ENCODE assay signal across 18 cellular contexts in the genomic region with DNA sequence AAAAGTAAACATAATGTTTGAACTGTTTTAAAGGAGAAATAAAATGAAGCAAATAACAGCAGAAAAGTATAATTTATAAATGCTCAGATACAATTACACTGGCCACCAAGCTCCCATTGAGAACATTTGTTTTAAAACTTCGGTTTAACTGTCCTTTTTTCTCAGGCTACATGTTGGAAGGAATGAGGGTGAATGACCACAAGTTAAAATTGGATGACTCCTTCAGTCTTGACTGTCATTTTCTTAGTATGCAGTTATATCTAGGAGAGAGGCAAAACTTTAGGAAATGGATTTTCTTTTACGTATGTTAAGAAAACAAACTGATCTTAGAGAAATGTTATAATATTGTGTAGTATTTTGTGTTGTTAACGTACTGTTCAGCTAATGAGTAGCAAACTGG. TPM values are rescaled to one million over a fixed set of nuclear protein-coding genes. Genes with fewer than 3 reads are reported as not detected.
A peak's percentile ranks its signal among the peaks of the same experiment; 100 is the strongest.
DNase-seq lines count a peak whose midpoint lies in the region; ATAC-seq and TF ChIP-seq lines count a peak whose summit lies in the region.
"Had no signal": no experiment of that assay in that cellular context is flagged by ENCODE, and none has a peak within 500 bp of the region (broad histone marks: within the 10 kb centered on the region; RNA-seq: fewer than 3 reads in every experiment).

No MANE protein-coding gene starts in this region.

- H3K9ac ChIP-seq in HUES48 (ENCODE audit: low read depth, low read length) (no peak overlapping the region), SU-DHL-6 (ENCODE audit: low read length) (no peak overlapping the region)

- DNase-seq in endothelial cell (ENCODE audit: low spot score) (no peak), neural crest cell (ENCODE audit: low read depth, low spot score) (no peak), NCI-H82 treated with DMSO at 0.1 percent for 48 hours (lab: John Stamatoyannopoulos, UW; ENCODE audit: unreplicated experiment) (no peak), hippocampal formation (lab: John Stamatoyannopoulos, UW) (no peak)
- DNase-seq in activated CD8-positive, alpha-beta memory T cell treated with anti-CD3 and anti-CD28 coated beads for 24 hours = no peak
- DNase-seq: activated CD4-positive, alpha-beta T cell treated with anti-CD3 and anti-CD28 coated beads for 1 hour; naive thymus-derived CD8-positive, alpha-beta T cell; NCI-H1105 treated with DMSO at 0.1 percent for 48 hours; NCI-H2081 treated with DMSO at 0.1 percent for 48 hours; NCI-H510A; RPMI8226; stimulated activated CD4-positive, alpha-beta T cell treated with anti-CD3 and anti-CD28 coated beads, Interleukin-12 subunit alpha, Interleukin-12 subunit beta, amount 100 ng/mL, for 4 hours; stimulated activated CD8-positive, alpha-beta memory T cell treated with anti-CD3 and anti-CD28 coated beads, Interleukin-4, amount 100 ng/mL, for 48 hours; T1000 had no signal

- H3K27ac ChIP-seq in HUES48 (ENCODE audit: low read depth, low read length) = no peak overlapping the region
- H3K27ac ChIP-seq in SU-DHL-6 (ENCODE audit: low read depth, low read length) = no peak overlapping the region

- no peak for ATAC-seq in stimulated activated memory B cell treated with anti-CD40 and anti-IgM and Interleukin-4, amounts not matched to agents 10 μg/mL and 1 μg/mL and 100 μg/mL, for 72 hours
- ATAC-seq: naive thymus-derived CD8-positive, alpha-beta T cell had no signal

- H3F3A ChIP-seq in SU-DHL-6 (ENCODE audit: insufficient read depth) = no peaks in the 10 kb centered on the region

- no peaks in the 10 kb centered on the region for H3K9me2 ChIP-seq in SU-DHL-6 (replicated peaks; ENCODE audit: insufficient read depth, low read length)

- peaks cover 31% of the 10 kb centered on the region for H3K4me1 Mint-ChIP-seq in endothelial cell (ENCODE audit: unreplicated experiment)
- peaks cover 56% of the 10 kb centered on the region for H3K4me1 Mint-ChIP-seq in neural crest cell
- peaks cover 22% of the 10 kb centered on the region for H3K4me1 Mint-ChIP-seq in stimulated activated memory B cell treated with anti-CD40 and anti-IgM and Interleukin-4, amounts not matched to agents 10 μg/mL and 1 μg/mL and 100 μg/mL, for 72 hours

- H3K27me3 Mint-ChIP-seq in endothelial cell (ENCODE audit: unreplicated experiment) (peaks cover 7% of the 10 kb centered on the region), neural crest cell (ENCODE audit: low read depth) (no peaks in the 10 kb centered on the region)
- H3K27me3 Mint-ChIP-seq in stimulated activated memory B cell treated with anti-CD40 and anti-IgM and Interleukin-4, amounts not matched to agents 10 μg/mL and 1 μg/mL and 100 μg/mL, for 72 hours = no peaks in the 10 kb centered on the region
- H3K27me3 Mint-ChIP-seq: memory B cell; naive thymus-derived CD8-positive, alpha-beta T cell had no signal

- no peak for TF ChIP-seq CTCF in SU-DHL-6 (IDR thresholded peaks at IDR 0.05; ENCODE audit: insufficient read depth, low read length, poor library complexity, severe bottlenecking)
- no peak for TF ChIP-seq CTCF in endothelial cell (IDR thresholded peaks at IDR 0.05; ENCODE audit: unreplicated experiment)
- TF ChIP-seq CTCF in neural crest cell (conservative IDR thresholded peaks at IDR 0.05) = no peak

- H4K20me1 ChIP-seq in SU-DHL-6 (ENCODE audit: low read depth, low read length) = peaks cover 11% of the 10 kb centered on the region; the same call in 1 of the 2 replicates

- H3K4me3 ChIP-seq in HUES48 (ENCODE audit: low read depth, low read length) = peak overlapping the region; percentile 58
- no peak overlapping the region for H3K4me3 ChIP-seq in SU-DHL-6 (ENCODE audit: insufficient read depth, low read length, poor library complexity, severe bottlenecking)

- H3K27ac Mint-ChIP-seq in endothelial cell (ENCODE audit: unreplicated experiment) (peak overlapping the region; percentile 2), neural crest cell (ENCODE audit: unreplicated experiment) (no peak overlapping the region)
- no peak overlapping the region for H3K27ac Mint-ChIP-seq in stimulated activated memory B cell treated with anti-CD40 and anti-IgM and Interleukin-4, amounts not matched to agents 10 μg/mL and 1 μg/mL and 100 μg/mL, for 72 hours
- H3K27ac Mint-ChIP-seq: memory B cell had no signal

- H3K9me3 Mint-ChIP-seq in endothelial cell (ENCODE audit: unreplicated experiment) (no peaks in the 10 kb centered on the region), neural crest cell (no peaks in the 10 kb centered on the region)
- no peaks in the 10 kb centered on the region for H3K9me3 Mint-ChIP-seq in stimulated activated memory B cell treated with anti-CD40 and anti-IgM and Interleukin-4, amounts not matched to agents 10 μg/mL and 1 μg/mL and 100 μg/mL, for 72 hours
- H3K9me3 Mint-ChIP-seq: memory B cell; naive thymus-derived CD8-positive, alpha-beta T cell had no signal

- H3K4me3 Mint-ChIP-seq in endothelial cell (ENCODE audit: unreplicated experiment) = peak overlapping the region; percentile 30
- peak overlapping the region; percentile 38 for H3K4me3 Mint-ChIP-seq in neural crest cell
- no peak overlapping the region for H3K4me3 Mint-ChIP-seq in stimulated activated memory B cell treated with anti-CD40 and anti-IgM and Interleukin-4, amounts not matched to agents 10 μg/mL and 1 μg/mL and 100 μg/mL, for 72 hours
- H3K4me3 Mint-ChIP-seq: memory B cell had no signal

- H3K27me3 ChIP-seq in HUES48 (ENCODE audit: control insufficient read depth, insufficient read depth, low read length) = no peaks in the 10 kb centered on the region
- H3K27me3 ChIP-seq in SU-DHL-6 (ENCODE audit: low read length) = no peaks in the 10 kb centered on the region

- peaks cover 31% of the 10 kb centered on the region for H3K4me1 ChIP-seq in HUES48 (ENCODE audit: control insufficient read depth, insufficient read depth, low read length)

- H3K9me3 ChIP-seq in HUES48 (ENCODE audit: control insufficient read depth, insufficient read depth, low read length) (no peaks in the 10 kb centered on the region), SU-DHL-6 (ENCODE audit: insufficient read depth, low read length) (no peaks in the 10 kb centered on the region)

- H3K4me2 ChIP-seq in SU-DHL-6 (ENCODE audit: low read depth, low read length, poor library complexity, severe bottlenecking) = peak overlapping the region; percentile 1

- peaks cover 65% of the 10 kb centered on the region for H3K36me3 ChIP-seq in HUES48 (ENCODE audit: control insufficient read depth, insufficient read depth, low read length)
- H3K36me3 ChIP-seq in SU-DHL-6 (ENCODE audit: low read length) = no peaks in the 10 kb centered on the region

- peaks cover 29% of the 10 kb centered on the region for H3K36me3 Mint-ChIP-seq in endothelial cell (ENCODE audit: low read depth, unreplicated experiment)
- H3K36me3 Mint-ChIP-seq in neural crest cell (ENCODE audit: low read depth) = peaks cover 11% of the 10 kb centered on the region
- H3K36me3 Mint-ChIP-seq in stimulated activated memory B cell treated with anti-CD40 and anti-IgM and Interleukin-4, amounts not matched to agents 10 μg/mL and 1 μg/mL and 100 μg/mL, for 72 hours = peaks cover 4% of the 10 kb centered on the region
- H3K36me3 Mint-ChIP-seq: memory B cell had no signal

- no peak overlapping the region for H2AFZ ChIP-seq in SU-DHL-6 (ENCODE audit: low read depth, low read length, severe bottlenecking)

- peaks cover 91% of the 10 kb centered on the region for H3K79me2 ChIP-seq in SU-DHL-6 (ENCODE audit: insufficient read depth, low read length)

RNA-seq across cellular contexts. Expression of gene TRIM24, which starts 5.0 kb away (rescaled TPM):
- total RNA-seq in endothelial cell (ENCODE audit: unreplicated experiment) (104 TPM), neural crest cell (93.8 and 94.0 TPM in 2 replicates)
